12 cellular contexts compared by ENCODE assay signal in genomic region chr12:92556141-92556540, GRCh38.
DNase-seq lines count a peak whose midpoint lies in the region; ATAC-seq, FAIRE-seq and TF ChIP-seq lines count a peak whose summit lies in the region.
"Had no signal": no experiment of that assay in that cellular context is flagged by ENCODE, and none has a peak within 500 bp of the region (broad histone marks: within the 10 kb centered on the region; RNA-seq: fewer than 3 reads in every experiment).

No MANE protein-coding gene starts in this region.

- no peaks in the 10 kb centered on the region for H3K9me2 ChIP-seq in hepatocyte (replicated peaks; ENCODE audit: insufficient read depth)
- H3K9me2 ChIP-seq in Karpas-422 (replicated peaks; ENCODE audit: insufficient read depth, low read length) = no peaks in the 10 kb centered on the region

- no peaks in the 10 kb centered on the region for H3K9me3 ChIP-seq in duodenal mucosa (ENCODE audit: control insufficient read depth in 1 of 2, low read length in 2 of 2)
- no peaks in the 10 kb centered on the region for H3K9me3 ChIP-seq in esophagus squamous epithelium
- H3K9me3 ChIP-seq in hepatocyte (ENCODE audit: low read depth) = no peaks in the 10 kb centered on the region
- H3K9me3 ChIP-seq in Karpas-422 (ENCODE audit: low read length) = no peaks in the 10 kb centered on the region
- H3K9me3 ChIP-seq: esophagus muscularis mucosa had no signal

- H3K79me2 ChIP-seq in hepatocyte (no peaks in the 10 kb centered on the region), Karpas-422 (ENCODE audit: low read length) (no peaks in the 10 kb centered on the region)

- H3K9ac ChIP-seq in duodenal mucosa (ENCODE audit: low read depth in 1 of 2, low read length in 2 of 2) = peak overlapping the region in 1 of 2 donors; percentile 15
- no peak overlapping the region for H3K9ac ChIP-seq in Karpas-422 (ENCODE audit: low read length)

- ATAC-seq in GM19351 (IDR thresholded peaks at IDR 0.05; ENCODE audit: unreplicated experiment) (peak; percentile 29), HG03175 (IDR thresholded peaks at IDR 0.05; ENCODE audit: unreplicated experiment) (peak; percentile 33)

- no peak overlapping the region for H2AFZ ChIP-seq in hepatocyte
- H2AFZ ChIP-seq in Karpas-422 (ENCODE audit: low read length) = no peak overlapping the region

- H3K36me3 ChIP-seq in duodenal mucosa (ENCODE audit: control insufficient read depth in 1 of 2, insufficient read depth in 2 of 2, low read length in 2 of 2) = no peaks in the 10 kb centered on the region
- no peaks in the 10 kb centered on the region for H3K36me3 ChIP-seq in esophagus squamous epithelium
- H3K36me3 ChIP-seq in hepatocyte (replicated peaks; ENCODE audit: insufficient read depth, low read depth) = no peaks in the 10 kb centered on the region
- H3K36me3 ChIP-seq in Karpas-422 (ENCODE audit: insufficient read depth, low read length) = no peaks in the 10 kb centered on the region
- H3K36me3 ChIP-seq: esophagus muscularis mucosa had no signal

- H4K20me1 ChIP-seq in hepatocyte (ENCODE audit: insufficient read depth, poor library complexity, severe bottlenecking) (no peaks in the 10 kb centered on the region), Karpas-422 (ENCODE audit: insufficient read depth, low read depth, low read length) (no peaks in the 10 kb centered on the region)

- no peak overlapping the region for H3K27ac ChIP-seq in duodenal mucosa (ENCODE audit: low read depth, low read length)
- H3K27ac ChIP-seq in esophagus squamous epithelium = peak overlapping the region in 1 of 4 donors; percentile 79
- H3K27ac ChIP-seq in hepatocyte = no peak overlapping the region
- H3K27ac ChIP-seq in Karpas-422 (ENCODE audit: low read length) = no peak overlapping the region

- peak overlapping the region; percentile 0 to 16 for H3K4me3 ChIP-seq in duodenal mucosa (ENCODE audit: low read depth in 1 of 2, low read length in 2 of 2)
- H3K4me3 ChIP-seq in esophagus squamous epithelium = no peak overlapping the region
- no peak overlapping the region for H3K4me3 ChIP-seq in hepatocyte
- H3K4me3 ChIP-seq in Karpas-422 (ENCODE audit: low read length) = no peak overlapping the region
- H3K4me3 ChIP-seq: esophagus muscularis mucosa had no signal

- H3K27me3 ChIP-seq in duodenal mucosa (ENCODE audit: control insufficient read depth in 1 of 2, insufficient read depth in 2 of 2, low read length in 2 of 2) (no peaks in the 10 kb centered on the region), esophagus squamous epithelium (no peaks in the 10 kb centered on the region), hepatocyte (no peaks in the 10 kb centered on the region), Karpas-422 (ENCODE audit: low read length) (no peaks in the 10 kb centered on the region)
- H3K27me3 ChIP-seq: esophagus muscularis mucosa had no signal

- TF ChIP-seq POLR2A in GM12892 (IDR thresholded peaks at IDR 0.05; ENCODE audit: low read depth, low read length) = no peak
- TF ChIP-seq POLR2A in esophagus squamous epithelium (IDR thresholded peaks at IDR 0.05) = no peak

- DNase-seq in GM12892 (ENCODE audit: insufficient read length) (no peak), esophagus squamous epithelium (lab: John Stamatoyannopoulos, UW) (no peak), NCI-H1105 treated with DMSO at 0.1 percent for 48 hours (lab: John Stamatoyannopoulos, UW) (no peak), hepatocyte (ENCODE audit: low spot score) (no peak), Karpas-422 (no peak)
- DNase-seq: anterior cingulate cortex, HCEC 1CT, NCI-H774 had no signal

- peaks cover 28 to 67% of the 10 kb centered on the region in 2 donors for H3K4me1 ChIP-seq in duodenal mucosa (ENCODE audit: control insufficient read depth in 1 of 2, insufficient read depth in 2 of 2, low read length in 2 of 2)
- peaks cover 15 to 61% (median 32%) of the 10 kb centered on the region in 3 donors for H3K4me1 ChIP-seq in esophagus squamous epithelium
- H3K4me1 ChIP-seq in hepatocyte (ENCODE audit: insufficient read depth) = peaks cover 24% of the 10 kb centered on the region
- no peaks in the 10 kb centered on the region for H3K4me1 ChIP-seq in Karpas-422 (ENCODE audit: low read length)

- 54 to 73% methylated on average over 1 of the region's 1 CpG for WGBS in esophagus squamous epithelium, 2 donors
- 100% methylated on average over 1 of the region's 1 CpG for WGBS in hepatocyte (ENCODE audit: low lambda C conversion rate, missing lambda C conversion rate)

- TF ChIP-seq CTCF in esophagus squamous epithelium (IDR thresholded peaks at IDR 0.05) (no peak), hepatocyte (IDR thresholded peaks at IDR 0.05; ENCODE audit: poor library complexity) (no peak)

- FAIRE-seq in GM12892 (lab: Jason Lieb, UNC) = peak; percentile 61

- intact Hi-C loops in esophagus squamous epithelium (cut with DNase I) = no loop called here

- no peak overlapping the region for H3K4me2 ChIP-seq in hepatocyte
- H3K4me2 ChIP-seq in Karpas-422 (ENCODE audit: low read depth, low read length, poor library complexity, severe bottlenecking) = no peak overlapping the region

Comparison
In these comparisons a context has a peak if more than half of its experiments do, and no peak if none do; other contexts are left out.
1. H3K4me3 ChIP-seq: peak in duodenal mucosa (2 of 2); none in esophagus squamous epithelium (0 of 4), hepatocyte (single experiment) and Karpas-422 (single experiment).